ENCODE assay signal across 20 cellular contexts in the genomic region with DNA sequence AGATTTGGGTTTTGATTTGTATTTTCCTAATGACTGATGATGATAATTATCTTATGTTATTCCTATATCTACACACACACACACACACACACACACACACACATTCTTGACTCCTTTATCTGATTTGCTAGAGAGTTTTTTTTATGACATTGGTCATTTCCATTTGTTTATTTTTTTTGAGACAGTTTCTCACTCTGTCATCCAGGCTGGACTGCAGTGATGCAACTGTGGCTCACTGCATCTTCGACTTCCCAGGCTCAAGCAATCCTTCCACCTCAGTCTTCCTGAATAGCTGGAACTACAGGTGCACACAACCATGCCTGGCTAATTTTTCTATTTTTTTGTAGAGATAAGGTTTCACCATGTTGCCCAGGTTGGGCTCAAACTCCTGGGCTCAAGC.
"Had no signal": no experiment of that assay in that cellular context is flagged by ENCODE, and none has a peak within 500 bp of the region (broad histone marks: within the 10 kb centered on the region; RNA-seq: fewer than 3 reads in every experiment).

No MANE protein-coding gene starts in this region.

- H3K27ac ChIP-seq: hepatocyte, pancreas, stomach, thoracic aorta, transverse colon had no signal

- ATAC-seq: effector memory CD8-positive, alpha-beta T cell; left cardiac atrium; pancreas; right cardiac atrium had no signal

- H3K27me3 ChIP-seq: hepatocyte, stomach, transverse colon had no signal

- H3K36me3 ChIP-seq: thoracic aorta had no signal

- H3K4me1 ChIP-seq: pancreas, stomach had no signal

- H3K4me3 ChIP-seq: hepatocyte, lung, pancreas, stomach, thoracic aorta, transverse colon had no signal

- H3K9me3 ChIP-seq: pancreas, stomach, thoracic aorta, transverse colon had no signal

- DNase-seq: effector memory CD8-positive, alpha-beta T cell; foreskin melanocyte; head of caudate nucleus; kidney; left cardiac atrium; left ventricle myocardium superior; mesendoderm; naive B cell; occipital lobe; pancreas; right cardiac atrium; small intestine; stimulated activated CD4-positive, alpha-beta T cell treated with anti-CD3 and anti-CD28 coated beads, Interleukin-12 subunit alpha, Interleukin-12 subunit beta, amount 100 ng/mL, for 4 hours; stimulated activated naive CD4-positive, alpha-beta T cell; stomach; substantia nigra; transverse colon had no signal
